15 cellular contexts compared by ENCODE assay signal in genomic region chr17:32943647-32944191, GRCh38. TPM values are rescaled to one million over a fixed set of nuclear protein-coding genes. Genes with fewer than 3 reads are reported as not detected.
DNase-seq lines count a peak whose midpoint lies in the region; ATAC-seq and TF ChIP-seq lines count a peak whose summit lies in the region.
"Had no signal": no experiment of that assay in that cellular context is flagged by ENCODE, and none has a peak within 500 bp of the region (broad histone marks: within the 10 kb centered on the region; RNA-seq: fewer than 3 reads in every experiment).

No MANE protein-coding gene starts in this region.

- DNase-seq in EH (ENCODE audit: low read depth): peak; percentile 90
- DNase-seq in body of pancreas: peak; percentile 39 to 71 (median 53)
- DNase-seq in right atrium auricular region (ENCODE audit: low spot score): peak; percentile 75
- DNase-seq in renal cortical epithelial cell (ENCODE audit: low read depth): peak; percentile 82
- DNase-seq in esophagus muscularis mucosa (ENCODE audit: extremely low spot score): no peak
- DNase-seq in activated T-helper 1 cell treated with anti-CD3 and anti-CD28 coated beads, Interleukin-12 subunit alpha, Interleukin-12 subunit beta, Interleukin-2, Interleukin-4 antibody, amounts not matched to agents 30 ng/mL and 10 ng/mL and 1 ng/mL, durations not matched to agents 14 hours and 24 hours and 36 hours (ENCODE audit: low spot score): no peak
- DNase-seq: CD4-positive, alpha-beta memory T cell; esophagus squamous epithelium; NCI-H146; stimulated activated CD4-positive, alpha-beta T cell treated with anti-CD3 and anti-CD28 coated beads, Interleukin-12 subunit alpha, Interleukin-12 subunit beta, amount 100 ng/mL, for 4 hours had no signal

- ATAC-seq in body of pancreas (peak; percentile 79), HG03460 (IDR thresholded peaks at IDR 0.05; ENCODE audit: unreplicated experiment) (no peak), HG02973 (IDR thresholded peaks at IDR 0.05; ENCODE audit: unreplicated experiment) (no peak)

- 36 to 43% methylated on average over 8 of the region's 8 CpGs for WGBS in body of pancreas, 2 donors
- WGBS in esophagus muscularis mucosa: 76% methylated on average over 8 of the region's 8 CpGs

- H3K27ac Mint-ChIP-seq in activated T-helper 1 cell treated with anti-CD3 and anti-CD28 coated beads, Interleukin-12 subunit alpha, Interleukin-12 subunit beta, Interleukin-2, Interleukin-4 antibody, amounts not matched to agents 30 ng/mL and 10 ng/mL and 1 ng/mL, durations not matched to agents 14 hours and 24 hours and 36 hours: no peak overlapping the region
- H3K27ac Mint-ChIP-seq: CD4-positive, alpha-beta memory T cell had no signal

- no peaks in the 10 kb centered on the region for H3K9me3 Mint-ChIP-seq in activated T-helper 1 cell treated with anti-CD3 and anti-CD28 coated beads, Interleukin-12 subunit alpha, Interleukin-12 subunit beta, Interleukin-2, Interleukin-4 antibody, amounts not matched to agents 30 ng/mL and 10 ng/mL and 1 ng/mL, durations not matched to agents 14 hours and 24 hours and 36 hours

- no peaks in the 10 kb centered on the region for H3K9me3 ChIP-seq in body of pancreas
- H3K9me3 ChIP-seq in right atrium auricular region: no peaks in the 10 kb centered on the region
- H3K9me3 ChIP-seq in esophagus muscularis mucosa: no peaks in the 10 kb centered on the region
- H3K9me3 ChIP-seq: esophagus squamous epithelium had no signal

- H3K27me3 ChIP-seq in body of pancreas (no peaks in the 10 kb centered on the region), right atrium auricular region (no peaks in the 10 kb centered on the region), esophagus muscularis mucosa (no peaks in the 10 kb centered on the region)
- H3K27me3 ChIP-seq: esophagus squamous epithelium had no signal

- no peak for TF ChIP-seq CTCF in body of pancreas (IDR thresholded peaks at IDR 0.05)
- no peak for TF ChIP-seq CTCF in right atrium auricular region (IDR thresholded peaks at IDR 0.05)
- no peak for TF ChIP-seq CTCF in esophagus muscularis mucosa (IDR thresholded peaks at IDR 0.05)

- H3K4me1 Mint-ChIP-seq in activated T-helper 1 cell treated with anti-CD3 and anti-CD28 coated beads, Interleukin-12 subunit alpha, Interleukin-12 subunit beta, Interleukin-2, Interleukin-4 antibody, amounts not matched to agents 30 ng/mL and 10 ng/mL and 1 ng/mL, durations not matched to agents 14 hours and 24 hours and 36 hours (ENCODE audit: low read depth): no peaks in the 10 kb centered on the region

- H3K4me3 Mint-ChIP-seq in activated T-helper 1 cell treated with anti-CD3 and anti-CD28 coated beads, Interleukin-12 subunit alpha, Interleukin-12 subunit beta, Interleukin-2, Interleukin-4 antibody, amounts not matched to agents 30 ng/mL and 10 ng/mL and 1 ng/mL, durations not matched to agents 14 hours and 24 hours and 36 hours: no peak overlapping the region
- H3K4me3 Mint-ChIP-seq: CD4-positive, alpha-beta memory T cell had no signal

- H3K4me1 ChIP-seq in body of pancreas (peaks cover 30% of the 10 kb centered on the region), right atrium auricular region (peaks cover 0 to 11% of the 10 kb centered on the region in 2 donors), esophagus muscularis mucosa (peaks cover 0 to 8% (median 4%) of the 10 kb centered on the region in 4 donors)

- H3K36me3 ChIP-seq in body of pancreas (replicated peaks in 1 of 2; ENCODE audit: insufficient read depth in 1 of 2, low read depth in 2 of 2) (no peaks in the 10 kb centered on the region), right atrium auricular region (peaks cover 14% of the 10 kb centered on the region), esophagus muscularis mucosa (peaks cover 12 to 36% (median 20%) of the 10 kb centered on the region in 4 donors)

- H3K27me3 Mint-ChIP-seq in activated T-helper 1 cell treated with anti-CD3 and anti-CD28 coated beads, Interleukin-12 subunit alpha, Interleukin-12 subunit beta, Interleukin-2, Interleukin-4 antibody, amounts not matched to agents 30 ng/mL and 10 ng/mL and 1 ng/mL, durations not matched to agents 14 hours and 24 hours and 36 hours (ENCODE audit: insufficient read depth): peaks cover 10% of the 10 kb centered on the region

- TF ChIP-seq POLR2A in body of pancreas (IDR thresholded peaks at IDR 0.05) (no peak), esophagus muscularis mucosa (IDR thresholded peaks at IDR 0.05; ENCODE audit: low read depth) (no peak)

- H3K4me3 ChIP-seq in body of pancreas: no peak overlapping the region
- H3K4me3 ChIP-seq in right atrium auricular region: no peak overlapping the region
- no peak overlapping the region for H3K4me3 ChIP-seq in esophagus muscularis mucosa
- H3K4me3 ChIP-seq: esophagus squamous epithelium had no signal

- intact Hi-C loops in body of pancreas (cut with DNase I): loop anchor here (10.0 kb wide), 1 partner anchor 51 kb away; the partner anchor contains the start of gene SPACA3
- intact Hi-C loops in esophagus muscularis mucosa (cut with DNase I): no loop called here
- intact Hi-C loops in activated T-helper 1 cell treated with anti-CD3 and anti-CD28 coated beads, Interleukin-12 subunit alpha, Interleukin-12 subunit beta, Interleukin-2, Interleukin-4 antibody, amounts not matched to agents 30 ng/mL and 10 ng/mL and 1 ng/mL, durations not matched to agents 14 hours and 24 hours and 36 hours (cut with micrococcal nuclease): no loop called here

- H3K36me3 Mint-ChIP-seq in activated T-helper 1 cell treated with anti-CD3 and anti-CD28 coated beads, Interleukin-12 subunit alpha, Interleukin-12 subunit beta, Interleukin-2, Interleukin-4 antibody, amounts not matched to agents 30 ng/mL and 10 ng/mL and 1 ng/mL, durations not matched to agents 14 hours and 24 hours and 36 hours (ENCODE audit: low read depth): no peaks in the 10 kb centered on the region
- H3K36me3 Mint-ChIP-seq: CD4-positive, alpha-beta memory T cell had no signal

- no peak for TF ChIP-seq EP300 in esophagus muscularis mucosa (IDR thresholded peaks at IDR 0.05)

- H3K27ac ChIP-seq in body of pancreas: peak overlapping the region; percentile 45 to 66 (median 52)
- no peak overlapping the region for H3K27ac ChIP-seq in right atrium auricular region
- no peak overlapping the region for H3K27ac ChIP-seq in esophagus muscularis mucosa (replicated peaks in 1 of 4)

RNA-seq across cellular contexts. Expression of gene TMEM98, which starts 15.8 kb away (rescaled TPM):
- 10 to 100 TPM; 88.2 to 99.2 TPM for total RNA-seq in body of pancreas
- 100 to 1,000 TPM in 1 of 2 donors, 10 to 100 TPM in 1; 43.0 to 117 TPM for total RNA-seq in right atrium auricular region
- 86.0 and 208 TPM in 2 replicates for total RNA-seq in renal cortical epithelial cell
- 10 to 100 TPM; 39.3 to 73.4 (median 54.2) TPM for total RNA-seq in esophagus muscularis mucosa
- total RNA-seq in activated T-helper 1 cell treated with anti-CD3 and anti-CD28 coated beads, Interleukin-12 subunit alpha, Interleukin-12 subunit beta, Interleukin-2, Interleukin-4 antibody, amounts not matched to agents 30 ng/mL and 10 ng/mL and 1 ng/mL, durations not matched to agents 14 hours and 24 hours and 36 hours: 0.57 and 1.0 TPM in 2 replicates
- total RNA-seq: activated CD8-positive, alpha-beta memory T cell treated with anti-CD3 and anti-CD28 coated beads for 36 hours; CD4-positive, alpha-beta memory T cell had no signal

RNA-seq across cellular contexts. Expression of gene SPACA3, which starts 47.9 kb away (rescaled TPM):
- total RNA-seq in body of pancreas (1 to 10 TPM in 1 of 2 donors, not detected in 1; 2.6 TPM), right atrium auricular region (not detected), renal cortical epithelial cell (not detected in 2 replicates), esophagus muscularis mucosa (not detected)
- total RNA-seq in activated T-helper 1 cell treated with anti-CD3 and anti-CD28 coated beads, Interleukin-12 subunit alpha, Interleukin-12 subunit beta, Interleukin-2, Interleukin-4 antibody, amounts not matched to agents 30 ng/mL and 10 ng/mL and 1 ng/mL, durations not matched to agents 14 hours and 24 hours and 36 hours: not detected in 2 replicates
- total RNA-seq: activated CD8-positive, alpha-beta memory T cell treated with anti-CD3 and anti-CD28 coated beads for 36 hours; CD4-positive, alpha-beta memory T cell; esophagus squamous epithelium; mesenteric fat pad; T-helper 1 cell treated with Interleukin-12 subunit alpha and Interleukin-12 subunit beta and Interleukin-4 antibody, amounts not matched to agents 30 ng/mL and 1 ng/mL, for 36 hours had no signal

Comparison
In these comparisons a context has a peak if more than half of its experiments do, and no peak if none do; other contexts are left out.
1. DNase-seq: peak in EH (single experiment), body of pancreas (4 of 4), right atrium auricular region (single experiment) and renal cortical epithelial cell (single experiment); none in esophagus muscularis mucosa (single experiment) and activated T-helper 1 cell treated with anti-CD3 and anti-CD28 coated beads, Interleukin-12 subunit alpha, Interleukin-12 subunit beta, Interleukin-2, Interleukin-4 antibody, amounts not matched to agents 30 ng/mL and 10 ng/mL and 1 ng/mL, durations not matched to agents 14 hours and 24 hours and 36 hours (single experiment).
2. H3K27ac ChIP-seq: peak in body of pancreas (4 of 4); none in right atrium auricular region (0 of 2) and esophagus muscularis mucosa (0 of 4).
3. RNA of gene TMEM98, which starts 15.8 kb away (total RNA-seq): 86.0 to 208 TPM in renal cortical epithelial cell, 43.0 to 117 TPM in right atrium auricular region, 88.2 to 99.2 TPM in body of pancreas and 39.3 to 73.4 TPM in esophagus muscularis mucosa; 0.57 to 1.0 TPM in activated T-helper 1 cell treated with anti-CD3 and anti-CD28 coated beads, Interleukin-12 subunit alpha, Interleukin-12 subunit beta, Interleukin-2, Interleukin-4 antibody, amounts not matched to agents 30 ng/mL and 10 ng/mL and 1 ng/mL, durations not matched to agents 14 hours and 24 hours and 36 hours; every median in the first group is over 10 times any median in the second.